Comparison of ENCODE assay signal across 9 cellular contexts in the genomic region with DNA sequence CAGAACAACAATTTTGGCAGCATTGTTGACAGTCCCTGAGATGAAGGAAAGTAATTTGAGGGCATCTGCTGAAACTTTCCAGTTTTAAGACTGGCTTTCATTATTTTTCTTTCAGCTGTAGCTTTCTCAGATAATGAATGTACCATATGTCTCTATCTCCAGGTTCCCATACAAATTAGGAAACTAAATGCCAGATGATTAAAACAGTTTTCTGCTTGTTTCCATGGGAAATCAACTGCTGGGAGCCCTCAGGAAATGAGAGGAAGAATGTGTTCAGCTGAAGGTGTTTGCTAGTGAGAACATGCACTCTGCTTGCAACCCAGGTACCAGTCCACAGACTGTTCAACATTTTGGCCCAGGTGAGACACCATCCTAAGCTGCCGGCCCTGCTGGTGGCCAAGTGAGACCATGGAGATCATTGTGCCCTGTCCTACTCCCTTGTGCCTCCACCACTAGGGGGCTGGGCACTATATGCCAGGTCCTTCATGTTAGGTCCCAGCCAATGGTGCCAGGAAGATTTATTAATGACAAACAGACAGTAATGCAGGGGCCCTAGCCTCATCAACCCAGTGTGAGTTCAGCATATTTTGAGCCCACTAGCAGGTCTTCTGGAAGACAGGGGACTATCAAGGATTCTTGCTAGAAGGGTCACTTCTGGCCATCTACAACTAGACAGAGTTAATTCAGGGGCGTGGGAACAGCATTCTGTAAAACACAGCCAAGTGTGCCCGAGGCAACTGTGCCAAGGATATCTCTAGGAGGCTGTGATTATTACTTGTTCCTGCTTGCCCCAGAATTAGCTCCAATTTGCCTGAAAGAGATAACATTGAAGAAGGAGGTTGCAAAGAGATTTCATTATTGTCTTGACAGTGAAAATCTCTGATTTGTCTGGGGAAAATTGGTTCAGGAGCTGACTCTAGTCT. TPM values are rescaled to one million over a fixed set of nuclear protein-coding genes. Genes with fewer than 3 reads are reported as not detected.
DNase-seq lines count a peak whose midpoint lies in the region; ATAC-seq, FAIRE-seq and TF ChIP-seq lines count a peak whose summit lies in the region.
"Had no signal": no experiment of that assay in that cellular context is flagged by ENCODE, and none has a peak within 500 bp of the region (broad histone marks: within the 10 kb centered on the region; RNA-seq: fewer than 3 reads in every experiment).

No MANE protein-coding gene starts in this region.

- WGBS in small intestine, 3 donors: 87 to 88% (median 87%) methylated on average over 3 of the region's 3 CpGs

- H3K4me3 ChIP-seq in OCI-LY3 (ENCODE audit: low read length) (no peak overlapping the region), small intestine (ENCODE audit: low read depth in 1 of 2, low read length in 2 of 2) (no peak overlapping the region)
- H3K4me3 ChIP-seq: BLaER1 treated with 17β-estradiol and CSF1 and Interleukin-3, amounts not matched to agents 10 nM and 100 nM had no signal

- peaks cover 6% of the 10 kb centered on the region for H3K36me3 ChIP-seq in OCI-LY3 (replicated peaks; ENCODE audit: low read depth, low read length)
- H3K36me3 ChIP-seq in small intestine (ENCODE audit: control insufficient read depth in 2 of 2, insufficient read depth in 2 of 2, low read length in 2 of 2): no peaks in the 10 kb centered on the region

- no peak overlapping the region for H2AFZ ChIP-seq in OCI-LY3 (ENCODE audit: low read depth, low read length)

- in situ Hi-C loops in G401 (cut with HindIII; ENCODE audit: low sequenced_read_pairs): no loop called here

- H3K27me3 ChIP-seq in OCI-LY3 (ENCODE audit: low read depth, low read length) (peaks cover 58% of the 10 kb centered on the region), small intestine (ENCODE audit: control insufficient read depth in 2 of 2, insufficient read depth in 2 of 2, low read length in 2 of 2) (no peaks in the 10 kb centered on the region)
- H3K27me3 ChIP-seq: BLaER1 treated with 17β-estradiol and CSF1 and Interleukin-3, amounts not matched to agents 10 nM and 100 nM had no signal

- peak; percentile 73 for ATAC-seq in esophagus mucosa

- H3K4me1 ChIP-seq in OCI-LY3 (ENCODE audit: low read length) (peaks cover 16% of the 10 kb centered on the region), small intestine (ENCODE audit: control insufficient read depth in 2 of 2, insufficient read depth in 1 of 2, low read depth in 1 of 2, low read length in 1 of 2) (no peaks in the 10 kb centered on the region)

- no peak overlapping the region for H3K27ac ChIP-seq in OCI-LY3 (ENCODE audit: low read length)
- H3K27ac ChIP-seq in small intestine (ENCODE audit: low read depth in 1 of 2, low read length in 1 of 2): no peak overlapping the region
- H3K27ac ChIP-seq: BLaER1 treated with 17β-estradiol and CSF1 and Interleukin-3, amounts not matched to agents 10 nM and 100 nM had no signal

- no peak overlapping the region for H3K9ac ChIP-seq in OCI-LY3 (ENCODE audit: low read length)
- H3K9ac ChIP-seq: BLaER1 treated with 17β-estradiol and CSF1 and Interleukin-3, amounts not matched to agents 10 nM and 100 nM had no signal

- no peaks in the 10 kb centered on the region for H3K79me2 ChIP-seq in OCI-LY3 (ENCODE audit: low read length)

- no peak for FAIRE-seq in small intestine (lab: Jason Lieb, UNC)
- no peak for FAIRE-seq in urothelium cell line (lab: Jason Lieb, UNC)

- DNase-seq in NCI-H345 (lab: John Stamatoyannopoulos, UW) (peak; percentile 5), NCI-H345 treated with DMSO at 0.1 percent for 48 hours (lab: John Stamatoyannopoulos, UW; ENCODE audit: unreplicated experiment) (no peak), small intestine (peak; percentile 13), urothelium cell line (ENCODE audit: low spot score) (no peak), G401 (ENCODE audit: low spot score) (no peak), GM19240 (ENCODE audit: insufficient read length, low spot score) (no peak)

- H3K4me2 ChIP-seq in OCI-LY3 (ENCODE audit: low read length): no peak overlapping the region
- H3K4me2 ChIP-seq: BLaER1 treated with 17β-estradiol and CSF1 and Interleukin-3, amounts not matched to agents 10 nM and 100 nM had no signal

- TF ChIP-seq CTCF in OCI-LY3 (IDR thresholded peaks at IDR 0.05; ENCODE audit: low read depth, low read length): peak; percentile 37

- H3K9me3 ChIP-seq in OCI-LY3 (ENCODE audit: insufficient read depth, low read length): no peaks in the 10 kb centered on the region
- H3K9me3 ChIP-seq in small intestine (ENCODE audit: control insufficient read depth, low read depth): no peaks in the 10 kb centered on the region

- H4K20me1 ChIP-seq in OCI-LY3 (ENCODE audit: insufficient read depth, low read length): peaks cover 8% of the 10 kb centered on the region; the same call in 1 of the 2 replicates

RNA-seq across cellular contexts. Expression of a gene that starts 17.0 kb away (rescaled TPM):
- total RNA-seq in esophagus mucosa: 1.8 TPM
- 1 to 10 TPM in 1 of 3 donors, under 1 TPM in 2; 0.22 to 3.2 (median 0.81) TPM for polyA plus RNA-seq in small intestine
- 4.4 and 6.5 TPM in 2 replicates for total RNA-seq in G401 (2014; rRNA removed; shearing (Covaris generic))

Comparison
In these comparisons a context has a peak if more than half of its experiments do, and no peak if none do; other contexts are left out.
1. DNase-seq: peak in NCI-H345 (single experiment) and small intestine (single experiment); none in NCI-H345 treated with DMSO at 0.1 percent for 48 hours (single experiment), urothelium cell line (single experiment), G401 (single experiment) and GM19240 (single experiment).